8 cellular contexts compared by ENCODE assay signal in the genomic region with DNA sequence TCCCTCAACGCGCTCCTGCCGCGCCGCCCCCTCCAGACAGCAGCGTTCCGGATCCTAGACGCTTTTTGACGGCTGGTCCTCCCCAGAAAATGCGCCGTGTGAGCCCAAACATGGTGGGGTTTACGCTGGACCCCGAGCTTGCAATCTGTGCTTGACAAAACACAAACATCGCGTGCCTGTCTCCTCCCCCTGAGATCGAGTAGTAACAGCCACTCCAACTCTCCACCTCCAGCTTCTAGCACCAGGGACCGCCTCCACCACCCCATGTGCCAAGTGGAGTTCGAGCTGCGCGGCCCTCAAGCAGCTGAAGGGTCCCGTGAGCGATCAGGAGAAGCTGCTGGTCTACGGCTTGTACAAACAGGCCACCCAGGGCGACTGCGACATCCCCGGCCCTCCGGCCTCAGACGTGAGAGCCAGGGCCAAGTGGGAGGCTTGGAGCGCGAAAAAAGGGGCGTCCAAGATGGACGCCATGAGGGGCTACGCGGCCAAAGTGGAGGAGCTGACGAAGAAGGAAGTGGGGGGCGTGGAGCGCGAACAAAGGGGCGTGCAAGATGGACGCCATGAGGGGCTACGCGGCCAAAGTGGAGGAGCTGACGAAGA. TPM values are rescaled to one million over a fixed set of nuclear protein-coding genes. Genes with fewer than 3 reads are reported as not detected.
DNase-seq lines count a peak whose midpoint lies in the region; ATAC-seq, FAIRE-seq and TF ChIP-seq lines count a peak whose summit lies in the region.

No MANE protein-coding gene starts in this region.

- TF ChIP-seq CTCF in epithelial cell of esophagus (IDR thresholded peaks at IDR 0.05; ENCODE audit: insufficient read depth, low read depth, low read length, missing control alignments) (no peak), upper lobe of right lung (IDR thresholded peaks at IDR 0.05) (no peak)

- ATAC-seq in HG02981 (IDR thresholded peaks at IDR 0.05; ENCODE audit: unreplicated experiment), result peak; percentile 8
- peak; percentile 2 for ATAC-seq in SK-N-SH treated with all-trans-retinoic acid at 6 μM for 48 hours
- ATAC-seq in upper lobe of right lung, result peak; percentile 75
- ATAC-seq in HG02798 (IDR thresholded peaks at IDR 0.05; ENCODE audit: poor library complexity, unreplicated experiment), result no peak

- no peaks in the 10 kb centered on the region for H3K27me3 ChIP-seq in upper lobe of right lung

- DNase-seq in EH (ENCODE audit: low read depth) (peak; percentile 46), epithelial cell of esophagus (ENCODE audit: low read depth) (peak; percentile 39), mucosa of gallbladder (ENCODE audit: low spot score) (peak; percentile 74), upper lobe of right lung (peak; percentile 88), urothelium cell line (ENCODE audit: low spot score) (no peak)

- peaks cover 4% of the 10 kb centered on the region for H3K36me3 ChIP-seq in upper lobe of right lung

- H3K4me3 ChIP-seq in epithelial cell of esophagus (ENCODE audit: low read length) (peak overlapping the region; percentile 73), upper lobe of right lung (peak overlapping the region; percentile 76)

- no peaks in the 10 kb centered on the region for H3K9me3 ChIP-seq in upper lobe of right lung

- FAIRE-seq in urothelium cell line (lab: Jason Lieb, UNC), result no peak

- peak overlapping the region; percentile 84 for H3K27ac ChIP-seq in upper lobe of right lung

- intact Hi-C loops in upper lobe of right lung (cut with DNase I), result no loop called here

- H3K4me1 ChIP-seq in upper lobe of right lung, result peaks cover 15% of the 10 kb centered on the region

TF ChIP-seq in SK-N-SH treated with all-trans-retinoic acid at 6 μM for 48 hours, 23 proteins besides CTCF, POLR2A, EP300 and RAD21:
- TF ChIP-seq, protein P1, sequence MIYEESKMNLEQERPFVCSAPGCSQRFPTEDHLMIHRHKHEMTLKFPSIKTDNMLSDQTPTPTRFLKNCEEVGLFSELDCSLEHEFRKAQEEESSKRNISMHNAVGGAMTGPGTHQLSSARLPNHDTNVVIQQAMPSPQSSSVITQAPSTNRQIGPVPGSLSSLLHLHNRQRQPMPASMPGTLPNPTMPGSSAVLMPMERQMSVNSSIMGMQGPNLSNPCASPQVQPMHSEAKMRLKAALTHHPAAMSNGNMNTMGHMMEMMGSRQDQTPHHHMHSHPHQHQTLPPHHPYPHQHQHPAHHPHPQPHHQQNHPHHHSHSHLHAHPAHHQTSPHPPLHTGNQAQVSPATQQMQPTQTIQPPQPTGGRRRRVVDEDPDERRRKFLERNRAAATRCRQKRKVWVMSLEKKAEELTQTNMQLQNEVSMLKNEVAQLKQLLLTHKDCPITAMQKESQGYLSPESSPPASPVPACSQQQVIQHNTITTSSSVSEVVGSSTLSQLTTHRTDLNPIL (CRISPR knock-in tag; IDR thresholded peaks at IDR 0.05; ENCODE audit: low read depth), result no peak
- TF ChIP-seq, protein P2, sequence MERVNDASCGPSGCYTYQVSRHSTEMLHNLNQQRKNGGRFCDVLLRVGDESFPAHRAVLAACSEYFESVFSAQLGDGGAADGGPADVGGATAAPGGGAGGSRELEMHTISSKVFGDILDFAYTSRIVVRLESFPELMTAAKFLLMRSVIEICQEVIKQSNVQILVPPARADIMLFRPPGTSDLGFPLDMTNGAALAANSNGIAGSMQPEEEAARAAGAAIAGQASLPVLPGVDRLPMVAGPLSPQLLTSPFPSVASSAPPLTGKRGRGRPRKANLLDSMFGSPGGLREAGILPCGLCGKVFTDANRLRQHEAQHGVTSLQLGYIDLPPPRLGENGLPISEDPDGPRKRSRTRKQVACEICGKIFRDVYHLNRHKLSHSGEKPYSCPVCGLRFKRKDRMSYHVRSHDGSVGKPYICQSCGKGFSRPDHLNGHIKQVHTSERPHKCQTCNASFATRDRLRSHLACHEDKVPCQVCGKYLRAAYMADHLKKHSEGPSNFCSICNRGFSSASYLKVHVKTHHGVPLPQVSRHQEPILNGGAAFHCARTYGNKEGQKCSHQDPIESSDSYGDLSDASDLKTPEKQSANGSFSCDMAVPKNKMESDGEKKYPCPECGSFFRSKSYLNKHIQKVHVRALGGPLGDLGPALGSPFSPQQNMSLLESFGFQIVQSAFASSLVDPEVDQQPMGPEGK (CRISPR knock-in tag; IDR thresholded peaks at IDR 0.05; ENCODE audit: borderline replicate concordance), result no peak
- TF ChIP-seq, protein P3, sequence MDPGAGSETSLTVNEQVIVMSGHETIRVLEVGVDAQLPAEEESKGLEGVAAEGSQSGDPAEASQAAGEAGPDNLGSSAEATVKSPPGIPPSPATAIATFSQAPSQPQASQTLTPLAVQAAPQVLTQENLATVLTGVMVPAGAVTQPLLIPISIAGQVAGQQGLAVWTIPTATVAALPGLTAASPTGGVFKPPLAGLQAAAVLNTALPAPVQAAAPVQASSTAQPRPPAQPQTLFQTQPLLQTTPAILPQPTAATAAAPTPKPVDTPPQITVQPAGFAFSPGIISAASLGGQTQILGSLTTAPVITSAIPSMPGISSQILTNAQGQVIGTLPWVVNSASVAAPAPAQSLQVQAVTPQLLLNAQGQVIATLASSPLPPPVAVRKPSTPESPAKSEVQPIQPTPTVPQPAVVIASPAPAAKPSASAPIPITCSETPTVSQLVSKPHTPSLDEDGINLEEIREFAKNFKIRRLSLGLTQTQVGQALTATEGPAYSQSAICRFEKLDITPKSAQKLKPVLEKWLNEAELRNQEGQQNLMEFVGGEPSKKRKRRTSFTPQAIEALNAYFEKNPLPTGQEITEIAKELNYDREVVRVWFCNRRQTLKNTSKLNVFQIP (CRISPR knock-in tag; IDR thresholded peaks at IDR 0.05; ENCODE audit: borderline replicate concordance, low read depth), result no peak
- no peak for TF ChIP-seq SNAI2 (CRISPR knock-in tag; IDR thresholded peaks at IDR 0.05)
- no peak for TF ChIP-seq ARNTL (CRISPR knock-in tag; IDR thresholded peaks at IDR 0.05; ENCODE audit: borderline replicate concordance, low read depth)
- no peak for TF ChIP-seq CSDC2 (CRISPR knock-in tag; IDR thresholded peaks at IDR 0.05)
- no peak for TF ChIP-seq BACH2 (CRISPR knock-in tag; IDR thresholded peaks at IDR 0.05; ENCODE audit: borderline replicate concordance)
- no peak for TF ChIP-seq ESRRG (CRISPR knock-in tag; IDR thresholded peaks at IDR 0.05)

RNA-seq across cellular contexts. Expression of a gene that starts 0.7 kb away (rescaled TPM):
- total RNA-seq in mucosa of gallbladder, result 25.1 TPM
- total RNA-seq in upper lobe of right lung, result 23.0 TPM

RNA-seq across cellular contexts. Expression of a gene that starts 20.3 kb away (rescaled TPM):
- total RNA-seq in mucosa of gallbladder (30.2 TPM), upper lobe of right lung (11.9 TPM)

RNA-seq across cellular contexts. Expression of a gene that starts 29.4 kb away (rescaled TPM):
- total RNA-seq in mucosa of gallbladder, result 59.4 TPM
- total RNA-seq in upper lobe of right lung, result 55.5 TPM

RNA-seq across cellular contexts. Expression of a gene that starts 29.4 kb away (rescaled TPM):
- total RNA-seq in mucosa of gallbladder, result 13.4 TPM
- 12.1 TPM for total RNA-seq in upper lobe of right lung

RNA-seq across cellular contexts. Expression of a gene that starts 38.1 kb away (rescaled TPM):
- total RNA-seq in mucosa of gallbladder (73.1 TPM), upper lobe of right lung (79.5 TPM)
